In genomic region chr18:5721924-5722323, GRCh38 we compare ENCODE assay signal across 30 cellular contexts.
"Had no signal": no experiment of that assay in that cellular context is flagged by ENCODE, and none has a peak within 500 bp of the region (broad histone marks: within the 10 kb centered on the region; RNA-seq: fewer than 3 reads in every experiment).

No MANE protein-coding gene starts in this region.

- H3K4me1 ChIP-seq: adrenal gland, body of pancreas, esophagus squamous epithelium, gastroesophageal sphincter had no signal

- H3K9me3 ChIP-seq: adrenal gland, body of pancreas, esophagus squamous epithelium, gastroesophageal sphincter had no signal

- H3K9me3 Mint-ChIP-seq: activated B cell treated with CpG ODN at 0.5 μM for 24 hours; activated CD8-positive, alpha-beta T cell treated with anti-CD3 and anti-CD28 coated beads for 36 hours; activated naive CD4-positive, alpha-beta T cell treated with anti-CD3 and anti-CD28 coated beads for 36 hours; activated naive CD4-positive, alpha-beta T cell treated with anti-CD3 and anti-CD28 coated beads, Interleukin-2, amount 50 U/mL, for 24 hours; activated naive CD8-positive, alpha-beta T cell treated with anti-CD3 and anti-CD28 coated beads for 36 hours; activated naive CD8-positive, alpha-beta T cell treated with anti-CD3 and anti-CD28 coated beads, Interleukin-2, amount 50 U/mL, for 24 hours; activated T-cell treated with anti-CD3 and anti-CD28 coated beads, Interleukin-2, amount 50 U/mL, for 4 hours; activated T-helper 2 cell treated with anti-CD3 and anti-CD28 coated beads, Interferon-gamma antibody, Interleukin-2, Interleukin-4, amounts not matched to agents 10 μg/mL and 5 μg/mL and 100 μg/mL, durations not matched to agents 14 hours and 24 hours and 36 hours; T-helper 2 cell treated with Interferon-gamma antibody and Interleukin-4, amounts not matched to agents 5 μg/mL and 100 μg/mL, for 36 hours had no signal

- H3K36me3 ChIP-seq: adrenal gland, esophagus squamous epithelium, gastroesophageal sphincter, WERI-Rb-1 had no signal

- H3K36me3 Mint-ChIP-seq: activated naive CD4-positive, alpha-beta T cell treated with anti-CD3 and anti-CD28 coated beads, Interleukin-2, amount 50 U/mL, for 24 hours; activated naive CD8-positive, alpha-beta T cell treated with anti-CD3 and anti-CD28 coated beads for 36 hours had no signal

- H3K27ac Mint-ChIP-seq: activated B cell treated with CpG ODN at 0.5 μM for 24 hours; activated CD8-positive, alpha-beta T cell treated with anti-CD3 and anti-CD28 coated beads for 36 hours; activated naive CD4-positive, alpha-beta T cell treated with anti-CD3 and anti-CD28 coated beads for 36 hours; activated naive CD4-positive, alpha-beta T cell treated with anti-CD3 and anti-CD28 coated beads, Interleukin-2, amount 50 U/mL, for 24 hours; activated naive CD8-positive, alpha-beta T cell treated with anti-CD3 and anti-CD28 coated beads for 36 hours; activated naive CD8-positive, alpha-beta T cell treated with anti-CD3 and anti-CD28 coated beads, Interleukin-2, amount 50 U/mL, for 24 hours; activated T-helper 2 cell treated with anti-CD3 and anti-CD28 coated beads, Interferon-gamma antibody, Interleukin-2, Interleukin-4, amounts not matched to agents 10 μg/mL and 5 μg/mL and 100 μg/mL, durations not matched to agents 14 hours and 24 hours and 36 hours; T-helper 17 cell; T-helper 2 cell treated with Interferon-gamma antibody and Interleukin-4, amounts not matched to agents 5 μg/mL and 100 μg/mL, for 36 hours had no signal

- H3K4me3 ChIP-seq: adrenal gland, body of pancreas, esophagus squamous epithelium, gastroesophageal sphincter had no signal

- H3K27ac ChIP-seq: adrenal gland, body of pancreas, epithelial cell of prostate, esophagus squamous epithelium, gastroesophageal sphincter, WERI-Rb-1 had no signal

- H3K27me3 ChIP-seq: adrenal gland, body of pancreas had no signal

- H3K4me1 Mint-ChIP-seq: activated B cell treated with CpG ODN at 0.5 μM for 24 hours; activated naive CD4-positive, alpha-beta T cell treated with anti-CD3 and anti-CD28 coated beads, Interleukin-2, amount 50 U/mL, for 24 hours; activated naive CD8-positive, alpha-beta T cell treated with anti-CD3 and anti-CD28 coated beads for 36 hours; activated naive CD8-positive, alpha-beta T cell treated with anti-CD3 and anti-CD28 coated beads, Interleukin-2, amount 50 U/mL, for 24 hours; T-helper 17 cell had no signal

- H3K4me3 Mint-ChIP-seq: activated B cell treated with CpG ODN at 0.5 μM for 24 hours; activated CD8-positive, alpha-beta T cell treated with anti-CD3 and anti-CD28 coated beads for 36 hours; activated naive CD4-positive, alpha-beta T cell treated with anti-CD3 and anti-CD28 coated beads for 36 hours; activated naive CD4-positive, alpha-beta T cell treated with anti-CD3 and anti-CD28 coated beads, Interleukin-2, amount 50 U/mL, for 24 hours; activated naive CD8-positive, alpha-beta T cell treated with anti-CD3 and anti-CD28 coated beads for 36 hours; activated naive CD8-positive, alpha-beta T cell treated with anti-CD3 and anti-CD28 coated beads, Interleukin-2, amount 50 U/mL, for 24 hours; activated T-cell treated with anti-CD3 and anti-CD28 coated beads, Interleukin-2, amount 50 U/mL, for 4 hours; T-helper 17 cell; T-helper 2 cell treated with Interferon-gamma antibody and Interleukin-4, amounts not matched to agents 5 μg/mL and 100 μg/mL, for 36 hours had no signal

- H3K27me3 Mint-ChIP-seq: activated B cell treated with CpG ODN at 0.5 μM for 24 hours had no signal

- DNase-seq: activated B cell treated with CpG ODN at 0.5 μM for 24 hours; activated CD4-positive, alpha-beta T cell treated with anti-CD3 and anti-CD28 coated beads for 48 hours; activated CD4-positive, alpha-beta T cell treated with anti-CD3 and anti-CD28 coated beads, Interleukin-2, amount 50 U/mL, for 1 hour; activated CD4-positive, alpha-beta T cell treated with anti-CD3 and anti-CD28 coated beads, Interleukin-2, amount 50 U/mL, for 48 hours; activated CD8-positive, alpha-beta memory T cell treated with anti-CD3 and anti-CD28 coated beads for 24 hours; activated CD8-positive, alpha-beta T cell treated with anti-CD3 and anti-CD28 coated beads for 36 hours; activated effector memory CD4-positive, alpha-beta T cell treated with anti-CD3 and anti-CD28 coated beads, Interleukin-2, amount 50 U/mL, for 16 hours; activated naive CD4-positive, alpha-beta T cell treated with anti-CD3 and anti-CD28 coated beads for 36 hours; activated naive CD8-positive, alpha-beta T cell treated with anti-CD3 and anti-CD28 coated beads for 36 hours; activated naive CD8-positive, alpha-beta T cell treated with anti-CD3 and anti-CD28 coated beads, Interleukin-2, amount 50 U/mL, for 24 hours; activated T-cell treated with anti-CD3 and anti-CD28 coated beads, Interleukin-2, amount 50 U/mL, for 4 hours; adrenal gland; amygdala; body of pancreas; caudate nucleus; cortex of kidney; dermis blood vessel endothelial cell; effector CD8-positive, alpha-beta T cell; esophagus squamous epithelium; foreskin melanocyte; T-helper 1 cell; T-helper 17 cell; T1000; WERI-Rb-1 had no signal

- ATAC-seq: activated CD4-positive, CD25-positive, alpha-beta regulatory T cell treated with anti-CD3 and anti-CD28 coated beads, Interleukin-2, amount 50 U/mL, for 24 hours; activated CD8-positive, alpha-beta T cell treated with anti-CD3 and anti-CD28 coated beads for 36 hours; activated naive CD8-positive, alpha-beta T cell treated with anti-CD3 and anti-CD28 coated beads, Interleukin-2, amount 50 U/mL, for 24 hours; activated T-cell treated with anti-CD3 and anti-CD28 coated beads, Interleukin-2, amount 50 U/mL, for 4 hours; body of pancreas; gastroesophageal sphincter; T-helper 17 cell had no signal
